Comparison of ENCODE assay signal across 10 cellular contexts in genomic region chr12:98893601-98894411, GRCh38.
DNase-seq lines count a peak whose midpoint lies in the region; ATAC-seq and TF ChIP-seq lines count a peak whose summit lies in the region.
"Had no signal": no experiment of that assay in that cellular context is flagged by ENCODE, and none has a peak within 500 bp of the region (broad histone marks: within the 10 kb centered on the region; RNA-seq: fewer than 3 reads in every experiment).

No MANE protein-coding gene starts in this region.

- peak; percentile 46 for DNase-seq in NCI-H748 treated with DMSO at 0.1 percent for 48 hours (lab: John Stamatoyannopoulos, UW)
- DNase-seq in gastrocnemius medialis: no peak
- no peak for DNase-seq in amniotic stem cell (lab: John Stamatoyannopoulos, UW)
- no peak for DNase-seq in NCI-H1930 (lab: John Stamatoyannopoulos, UW)
- no peak for DNase-seq in tibial artery
- DNase-seq: Calu3, Kasumi-1, T1000 had no signal

- no peaks in the 10 kb centered on the region for H3K9me3 ChIP-seq in HUES48 (ENCODE audit: control insufficient read depth, insufficient read depth, low read length)
- H3K9me3 ChIP-seq in gastrocnemius medialis: no peaks in the 10 kb centered on the region
- H3K9me3 ChIP-seq in tibial artery: no peaks in the 10 kb centered on the region

- no peak for TF ChIP-seq POLR2A in gastrocnemius medialis (IDR thresholded peaks at IDR 0.05)

- no peak for ATAC-seq in gastrocnemius medialis

- H3K4me1 ChIP-seq in HUES48 (ENCODE audit: control insufficient read depth, insufficient read depth, low read length) (peaks cover 20% of the 10 kb centered on the region), gastrocnemius medialis (no peaks in the 10 kb centered on the region), tibial artery (peaks cover 0 to 19% (median 9%) of the 10 kb centered on the region in 4 donors)

- H3K27ac ChIP-seq in HUES48 (ENCODE audit: low read depth, low read length): no peak overlapping the region
- H3K27ac ChIP-seq in gastrocnemius medialis: no peak overlapping the region
- H3K27ac ChIP-seq in tibial artery: no peak overlapping the region

- TF ChIP-seq CTCF in gastrocnemius medialis (IDR thresholded peaks at IDR 0.05 in 4 of 5, conservative IDR thresholded peaks at IDR 0.05 in 1 of 5): no peak
- TF ChIP-seq CTCF in tibial artery (IDR thresholded peaks at IDR 0.05): no peak

- no peak overlapping the region; the same call in none of the 2 replicates for H3K9ac ChIP-seq in HUES48 (ENCODE audit: low read depth, low read length)

- H3K4me3 ChIP-seq in HUES48 (ENCODE audit: low read depth, low read length) (peak overlapping the region; percentile 67), iPS-11a (ENCODE audit: low read depth, low read length) (peak overlapping the region; percentile 44), gastrocnemius medialis (peak overlapping the region in 3 of 4 donors; percentile 25 to 39 (median 29)), tibial artery (peak overlapping the region in 1 of 2 donors; percentile 24)

- H3K36me3 ChIP-seq in HUES48 (ENCODE audit: control insufficient read depth, insufficient read depth, low read length): no peaks in the 10 kb centered on the region
- no peaks in the 10 kb centered on the region for H3K36me3 ChIP-seq in gastrocnemius medialis
- H3K36me3 ChIP-seq in tibial artery: no peaks in the 10 kb centered on the region

- H3K27me3 ChIP-seq in HUES48 (ENCODE audit: control insufficient read depth, insufficient read depth, low read length) (peaks cover 69% of the 10 kb centered on the region), gastrocnemius medialis (peaks cover 13 to 27% (median 26%) of the 10 kb centered on the region in 3 donors), tibial artery (peaks cover 0 to 16% of the 10 kb centered on the region in 2 donors)

- in situ Hi-C loops in gastrocnemius medialis (cut with MboI; ENCODE audit: low sequenced_read_pairs in 4 of 4): no loop called here

- intact Hi-C loops in gastrocnemius medialis (cut with DNase I; ENCODE audit: low total_unique reads): no loop called here
- intact Hi-C loops in tibial artery (cut with DNase I; ENCODE audit: low total_unique reads): no loop called here
